Comparison of ENCODE assay signal across 18 cellular contexts in genomic region chr5:19920761-19921160, GRCh38.
DNase-seq lines count a peak whose midpoint lies in the region; ATAC-seq, FAIRE-seq and TF ChIP-seq lines count a peak whose summit lies in the region.
"Had no signal": no experiment of that assay in that cellular context is flagged by ENCODE, and none has a peak within 500 bp of the region (broad histone marks: within the 10 kb centered on the region; RNA-seq: fewer than 3 reads in every experiment).

No MANE protein-coding gene starts in this region.

- H3K4me3 ChIP-seq in ACC112 (ENCODE audit: low read depth, low read length) = no peak overlapping the region
- no peak overlapping the region for H3K4me3 ChIP-seq in IMR-90 (ENCODE audit: insufficient read depth, low read depth, low read length)
- H3K4me3 ChIP-seq in bronchial epithelial cell (ENCODE audit: low read depth, low read length) = no peak overlapping the region
- H3K4me3 ChIP-seq: K562 had no signal

- no peaks in the 10 kb centered on the region for H3K79me2 ChIP-seq in ACC112 (ENCODE audit: control insufficient read depth, insufficient read depth, low read length, unreplicated experiment)

- TF ChIP-seq CTCF in IMR-90 (conservative IDR thresholded peaks at IDR 0.05; ENCODE audit: low read depth, low read length) = no peak
- no peak for TF ChIP-seq CTCF in bronchial epithelial cell (IDR thresholded peaks at IDR 0.05; ENCODE audit: insufficient read depth, low read length, severe bottlenecking)
- TF ChIP-seq CTCF in foreskin keratinocyte (conservative IDR thresholded peaks at IDR 0.05) = no peak

- H2AK5ac ChIP-seq in IMR-90 (ENCODE audit: low read depth, low read length) = no peak overlapping the region

- POLR2A ChIA-PET in IMR-90 (lab: Charles Lee; ENCODE audit: unreplicated experiment) = interaction anchor here (0.7 kb wide), 1 partner anchor 34 kb away, joined by 8 read pairs; no protein-coding TSS in a partner anchor

- H3K9me3 ChIP-seq in IMR-90 (ENCODE audit: control insufficient read depth, insufficient read depth, low read length) = no peaks in the 10 kb centered on the region

- H3K36me3 ChIP-seq in ACC112 (ENCODE audit: insufficient read depth, low read length) (no peaks in the 10 kb centered on the region), IMR-90 (ENCODE audit: control insufficient read depth, insufficient read depth, low read length) (no peaks in the 10 kb centered on the region), bronchial epithelial cell (ENCODE audit: control insufficient read depth, insufficient read depth, low read length) (no peaks in the 10 kb centered on the region)

- H4K91ac ChIP-seq in IMR-90 (ENCODE audit: insufficient read depth, low read depth, low read length) = no peak overlapping the region

- intact Hi-C loops in IMR-90 (cut with micrococcal nuclease) = no loop called here

- no peaks in the 10 kb centered on the region for H4K20me1 ChIP-seq in IMR-90 (ENCODE audit: insufficient read depth, low read length)

- TF ChIP-seq RAD21 in IMR-90 (IDR thresholded peaks at IDR 0.05; ENCODE audit: low read length) = no peak

- no peak overlapping the region for H2BK5ac ChIP-seq in IMR-90 (ENCODE audit: low read depth, low read length, poor library complexity, severe bottlenecking)

- H3K4me2 ChIP-seq in IMR-90 (ENCODE audit: low read depth, low read length) = no peak overlapping the region

- TF ChIP-seq POLR2A in IMR-90 (IDR thresholded peaks at IDR 0.05; ENCODE audit: low read depth, low read length) = no peak

- H2AFZ ChIP-seq in ACC112 (ENCODE audit: low read length, unreplicated experiment) = no peak overlapping the region
- no peak overlapping the region for H2AFZ ChIP-seq in IMR-90 (replicated peaks; ENCODE audit: low read length, poor library complexity)

- no TSS peak for BruUV-seq in IMR-90 (replicated peaks; lab: Mats Ljungman, UMichigan)

- ATAC-seq in IMR-90 (ENCODE audit: low read depth) = peak; percentile 24; the same call in 1 of the 2 replicates
- peak; percentile 62 for ATAC-seq in foreskin keratinocyte
- no peak for ATAC-seq in GM19324 (IDR thresholded peaks at IDR 0.05; ENCODE audit: low FRiP score, unreplicated experiment)
- ATAC-seq: HCT116, K562 had no signal

- H2AK9ac ChIP-seq in IMR-90 (replicated peaks; ENCODE audit: low read depth, low read length, poor library complexity) = no peak overlapping the region

- CTCF ChIA-PET in IMR-90 (lab: Yijun Ruan, JAX) = no interaction called here

- no peaks in the 10 kb centered on the region for H3K27me3 ChIP-seq in ACC112 (ENCODE audit: insufficient read depth, low read length)
- no peaks in the 10 kb centered on the region for H3K27me3 ChIP-seq in IMR-90 (ENCODE audit: control insufficient read depth, insufficient read depth, low read length)
- H3K27me3 ChIP-seq in bronchial epithelial cell (ENCODE audit: control insufficient read depth, insufficient read depth, low read length) = no peaks in the 10 kb centered on the region
- H3K27me3 ChIP-seq in foreskin keratinocyte = no peaks in the 10 kb centered on the region

- H3K27ac ChIP-seq in ACC112 (ENCODE audit: low read depth, low read length) (0 out of 2 replicates have a peak overlapping the region, but pooled peaks have one; percentile 27), IMR-90 (ENCODE audit: insufficient read depth, low read length) (no peak overlapping the region), foreskin keratinocyte (no peak overlapping the region)

- no peak overlapping the region for H3K4ac ChIP-seq in IMR-90 (ENCODE audit: low read depth, low read length)

- WGBS in IMR-90 (ENCODE audit: extremely low coverage in 2 of 2, insufficient read length in 1 of 2), 2 experiments = no CpG with 5 or more reads among the region's 4 CpGs

- no peak overlapping the region for H4K8ac ChIP-seq in IMR-90 (ENCODE audit: low read depth in 2 of 2, low read length in 2 of 2)

- H2BK20ac ChIP-seq in IMR-90 (ENCODE audit: low read depth, low read length) = no peak overlapping the region

- dilution Hi-C loops in IMR-90 (cut with HindIII; ENCODE audit: low sequenced_read_pairs, unreplicated experiment) = no loop called here

- no peak for FAIRE-seq in bronchial epithelial cell (lab: Jason Lieb, UNC)
- FAIRE-seq: K562 had no signal

- no peaks in the 10 kb centered on the region for H3K9me1 ChIP-seq in IMR-90 (ENCODE audit: insufficient read depth, low read length)

- no peak overlapping the region for H3K23ac ChIP-seq in IMR-90 (ENCODE audit: low read depth, low read length)

- no peak overlapping the region for H4K5ac ChIP-seq in IMR-90 (ENCODE audit: low read depth, low read length)

- H3K79me1 ChIP-seq in IMR-90 (ENCODE audit: low read depth in 1 of 2, low read length in 2 of 2) = no peaks in the 10 kb centered on the region

- H3K14ac ChIP-seq in IMR-90 (replicated peaks; ENCODE audit: low read depth, low read length) = no peak overlapping the region

- H2BK15ac ChIP-seq in IMR-90 (ENCODE audit: low read depth, low read length) = no peak overlapping the region

- DNase-seq in IMR-90 (peak; percentile 63), bronchial epithelial cell (ENCODE audit: low read depth) (peak; percentile 33), foreskin keratinocyte (peak; percentile 5 to 25), NCI-H1417 treated with DMSO at 0.1 percent for 48 hours (lab: John Stamatoyannopoulos, UW) (no peak), NCI-H446 treated with DMSO at 0.1 percent for 48 hours (lab: John Stamatoyannopoulos, UW) (no peak), NCI-H69 (lab: John Stamatoyannopoulos, UW) (no peak)
- DNase-seq: Calu3; CD4-positive, alpha-beta T cell; DMS79; GF-D8; NCI-H1048; NCI-H345; NCI-H748 treated with DMSO at 0.1 percent for 48 hours; Right ventricle myocardium superior had no signal

- no peak overlapping the region for H3K18ac ChIP-seq in IMR-90 (ENCODE audit: low read depth, low read length)

- no peak overlapping the region for H2BK120ac ChIP-seq in IMR-90 (ENCODE audit: low read depth, low read length)

- in situ Hi-C loops in IMR-90 (cut with MboI; ENCODE audit: low sequenced_read_pairs) = no loop called here

- H3K9ac ChIP-seq in IMR-90 (ENCODE audit: low read depth, low read length) = no peak overlapping the region

- H3K56ac ChIP-seq in IMR-90 (ENCODE audit: extremely low read depth, insufficient read depth, low read length) = no peak overlapping the region

- H3K4me1 ChIP-seq in ACC112 (ENCODE audit: control insufficient read depth, insufficient read depth, low read length, unreplicated experiment) = peaks cover 8% of the 10 kb centered on the region
- no peaks in the 10 kb centered on the region for H3K4me1 ChIP-seq in IMR-90 (ENCODE audit: control insufficient read depth, insufficient read depth, low read length)
- H3K4me1 ChIP-seq in foreskin keratinocyte = peaks cover 5% of the 10 kb centered on the region

TF ChIP-seq in IMR-90, 13 proteins besides CTCF, POLR2A, EP300 and RAD21:
- TF ChIP-seq MAFK (IDR thresholded peaks at IDR 0.05; ENCODE audit: low read depth, low read length) (no peak), FOS (IDR thresholded peaks at IDR 0.05; ENCODE audit: low read depth, low read length) (peak; percentile 27; the same call in 1 of the 2 replicates)

Comparison
In these comparisons a context has a peak if more than half of its experiments do, and no peak if none do; other contexts are left out.
1. DNase-seq: peak in IMR-90 (single experiment), bronchial epithelial cell (single experiment) and foreskin keratinocyte (2 of 2); none in NCI-H1417 treated with DMSO at 0.1 percent for 48 hours (single experiment), NCI-H446 treated with DMSO at 0.1 percent for 48 hours (single experiment) and NCI-H69 (single experiment).